Comparison of ENCODE assay signal across 16 cellular contexts in genomic region chr1:84774674-84775548, GRCh38.
DNase-seq lines count a peak whose midpoint lies in the region; ATAC-seq lines count a peak whose summit lies in the region.
"Had no signal": no experiment of that assay in that cellular context is flagged by ENCODE, and none has a peak within 500 bp of the region (broad histone marks: within the 10 kb centered on the region; RNA-seq: fewer than 3 reads in every experiment).

No MANE protein-coding gene starts in this region.

- H3K18ac ChIP-seq in neuronal stem cell (ENCODE audit: low read length) = peak overlapping the region; percentile 69

- H3K9me3 ChIP-seq in neuronal stem cell (replicated peaks in 1 of 2; ENCODE audit: control insufficient read depth in 2 of 2, insufficient read depth in 1 of 2, low read depth in 1 of 2, low read length in 2 of 2) = no peaks in the 10 kb centered on the region
- H3K9me3 ChIP-seq: uterus had no signal

- H3K4me3 Mint-ChIP-seq in activated T-helper 2 cell treated with anti-CD3 and anti-CD28 coated beads, Interferon-gamma antibody, Interleukin-2, Interleukin-4, amounts not matched to agents 10 μg/mL and 5 μg/mL and 100 μg/mL, durations not matched to agents 14 hours and 24 hours and 36 hours (ENCODE audit: low read depth) = no peak overlapping the region
- H3K4me3 Mint-ChIP-seq: activated naive CD8-positive, alpha-beta T cell treated with anti-CD3 and anti-CD28 coated beads for 36 hours had no signal

- no peaks in the 10 kb centered on the region for H3K4me1 ChIP-seq in neuronal stem cell (ENCODE audit: control insufficient read depth in 2 of 2, insufficient read depth in 1 of 2, low read depth in 1 of 2, low read length in 2 of 2)
- H3K4me1 ChIP-seq: uterus had no signal

- no peak overlapping the region for H2BK5ac ChIP-seq in neuronal stem cell (ENCODE audit: low read length)

- peak overlapping the region; percentile 93 for H4K8ac ChIP-seq in neuronal stem cell (ENCODE audit: low read depth, low read length)

- no peaks in the 10 kb centered on the region for H3K27me3 ChIP-seq in neuronal stem cell (ENCODE audit: control insufficient read depth in 3 of 3, insufficient read depth in 3 of 3, low read depth in 1 of 3, low read length in 3 of 3)
- H3K27me3 ChIP-seq: uterus had no signal

- no peak overlapping the region for H2BK120ac ChIP-seq in neuronal stem cell (ENCODE audit: low read depth, low read length)

- no peak overlapping the region for H3K4me3 ChIP-seq in neuronal stem cell (ENCODE audit: low read length in 2 of 2)
- H3K4me3 ChIP-seq: skin epidermis, uterus had no signal

- H3K27ac Mint-ChIP-seq in activated T-helper 2 cell treated with anti-CD3 and anti-CD28 coated beads, Interferon-gamma antibody, Interleukin-2, Interleukin-4, amounts not matched to agents 10 μg/mL and 5 μg/mL and 100 μg/mL, durations not matched to agents 14 hours and 24 hours and 36 hours = no peak overlapping the region
- H3K27ac Mint-ChIP-seq: activated naive CD8-positive, alpha-beta T cell treated with anti-CD3 and anti-CD28 coated beads for 36 hours had no signal

- no peaks in the 10 kb centered on the region for H3K36me3 Mint-ChIP-seq in activated T-helper 2 cell treated with anti-CD3 and anti-CD28 coated beads, Interferon-gamma antibody, Interleukin-2, Interleukin-4, amounts not matched to agents 10 μg/mL and 5 μg/mL and 100 μg/mL, durations not matched to agents 14 hours and 24 hours and 36 hours (ENCODE audit: low read depth)
- H3K36me3 Mint-ChIP-seq: activated naive CD8-positive, alpha-beta T cell treated with anti-CD3 and anti-CD28 coated beads for 36 hours had no signal

- no peak overlapping the region for H2BK12ac ChIP-seq in neuronal stem cell (ENCODE audit: low read length)

- no peak overlapping the region for H3K27ac ChIP-seq in neuronal stem cell (replicated peaks; ENCODE audit: low read length)
- H3K27ac ChIP-seq: uterus had no signal

- peak overlapping the region; percentile 38 for H2AFZ ChIP-seq in neuronal stem cell (ENCODE audit: low read length)

- H3K36me3 ChIP-seq in neuronal stem cell (replicated peaks in 1 of 2; ENCODE audit: control insufficient read depth in 2 of 2, insufficient read depth in 2 of 2, low read length in 2 of 2) = no peaks in the 10 kb centered on the region
- H3K36me3 ChIP-seq: uterus had no signal

- H3K27me3 Mint-ChIP-seq in activated T-helper 2 cell treated with anti-CD3 and anti-CD28 coated beads, Interferon-gamma antibody, Interleukin-2, Interleukin-4, amounts not matched to agents 10 μg/mL and 5 μg/mL and 100 μg/mL, durations not matched to agents 14 hours and 24 hours and 36 hours (ENCODE audit: low read depth) = peaks cover 5% of the 10 kb centered on the region

- no peak overlapping the region for H3K4me2 ChIP-seq in neuronal stem cell (ENCODE audit: insufficient read depth, low read length, poor library complexity, severe bottlenecking)

- no peak overlapping the region for H3K23ac ChIP-seq in neuronal stem cell (ENCODE audit: low read depth, low read length, poor library complexity)

- no CpG with 5 or more reads among the region's 16 CpGs for WGBS in neuronal stem cell (ENCODE audit: extremely low coverage in 2 of 2, insufficient read length in 2 of 2, insufficient replicate concordance in 1 of 2), 2 donors

- H3K4ac ChIP-seq in neuronal stem cell (ENCODE audit: low read length) = no peak overlapping the region

- no peak overlapping the region for H2BK15ac ChIP-seq in neuronal stem cell (ENCODE audit: low read length)

- intact Hi-C loops in activated T-helper 2 cell treated with anti-CD3 and anti-CD28 coated beads, Interferon-gamma antibody, Interleukin-2, Interleukin-4, amounts not matched to agents 10 μg/mL and 5 μg/mL and 100 μg/mL, durations not matched to agents 14 hours and 24 hours and 36 hours (cut with micrococcal nuclease) = loop anchor here (5.0 kb wide), 1 partner anchor 868 kb away; no protein-coding TSS in a partner anchor

- H3K4me1 Mint-ChIP-seq in activated T-helper 2 cell treated with anti-CD3 and anti-CD28 coated beads, Interferon-gamma antibody, Interleukin-2, Interleukin-4, amounts not matched to agents 10 μg/mL and 5 μg/mL and 100 μg/mL, durations not matched to agents 14 hours and 24 hours and 36 hours (ENCODE audit: low read depth) = peaks cover under 1% of the 10 kb centered on the region

- no peaks in the 10 kb centered on the region for H3K9me3 Mint-ChIP-seq in activated T-helper 2 cell treated with anti-CD3 and anti-CD28 coated beads, Interferon-gamma antibody, Interleukin-2, Interleukin-4, amounts not matched to agents 10 μg/mL and 5 μg/mL and 100 μg/mL, durations not matched to agents 14 hours and 24 hours and 36 hours
- H3K9me3 Mint-ChIP-seq: activated naive CD8-positive, alpha-beta T cell treated with anti-CD3 and anti-CD28 coated beads for 36 hours had no signal

- no peaks in the 10 kb centered on the region for H3K79me1 ChIP-seq in neuronal stem cell (ENCODE audit: low read depth, low read length)

- H3K14ac ChIP-seq in neuronal stem cell (ENCODE audit: low read length) = no peak overlapping the region

- H4K91ac ChIP-seq in neuronal stem cell (ENCODE audit: low read depth, low read length, poor library complexity) = no peak overlapping the region

- no peak overlapping the region for H2AK5ac ChIP-seq in neuronal stem cell (ENCODE audit: low read depth, low read length)

- DNase-seq in NCI-H1092 treated with DMSO at 0.1 percent for 48 hours (lab: John Stamatoyannopoulos, UW) = peak; percentile 3
- DNase-seq in NCI-H1092 (lab: John Stamatoyannopoulos, UW) = no peak
- peak; percentile 72 for DNase-seq in NCI-H2107 treated with DMSO at 0.1 percent for 48 hours (lab: John Stamatoyannopoulos, UW; ENCODE audit: unreplicated experiment)
- DNase-seq in anterior cingulate cortex (lab: John Stamatoyannopoulos, UW) = peak in 42 of 58 donors; percentile 15 to 88 (median 44)
- no peak for DNase-seq in neuronal stem cell (ENCODE audit: low spot score)
- no peak for DNase-seq in activated T-helper 2 cell treated with anti-CD3 and anti-CD28 coated beads, Interferon-gamma antibody, Interleukin-2, Interleukin-4, amounts not matched to agents 10 μg/mL and 5 μg/mL and 100 μg/mL, durations not matched to agents 14 hours and 24 hours and 36 hours (ENCODE audit: low spot score)
- DNase-seq: activated CD4-positive, alpha-beta T cell treated with anti-CD3 and anti-CD28 coated beads for 1 hour; activated naive CD8-positive, alpha-beta T cell treated with anti-CD3 and anti-CD28 coated beads for 36 hours; central memory CD4-positive, alpha-beta T cell; Karpas-422; kidney; stimulated activated naive CD4-positive, alpha-beta T cell treated with Interleukin-2 at 50 U/mL for 16 hours; uterus had no signal

- no peak overlapping the region for H3K9ac ChIP-seq in neuronal stem cell (ENCODE audit: low read depth, low read length, poor library complexity)

- no peak for ATAC-seq in GM19328 (IDR thresholded peaks at IDR 0.05; ENCODE audit: unreplicated experiment)
- no peak for ATAC-seq in activated CD4-positive, CD25-positive, alpha-beta regulatory T cell treated with anti-CD3 and anti-CD28 coated beads, Interleukin-2, amount 50 U/mL, for 24 hours

Comparison
In these comparisons a context has a peak if more than half of its experiments do, and no peak if none do; other contexts are left out.
1. DNase-seq: peak in NCI-H1092 treated with DMSO at 0.1 percent for 48 hours (single experiment), NCI-H2107 treated with DMSO at 0.1 percent for 48 hours (single experiment) and anterior cingulate cortex (42 of 58); none in NCI-H1092 (single experiment), neuronal stem cell (single experiment) and activated T-helper 2 cell treated with anti-CD3 and anti-CD28 coated beads, Interferon-gamma antibody, Interleukin-2, Interleukin-4, amounts not matched to agents 10 μg/mL and 5 μg/mL and 100 μg/mL, durations not matched to agents 14 hours and 24 hours and 36 hours (single experiment).